ENCODE assay signal across 2 cellular contexts in the genomic region with DNA sequence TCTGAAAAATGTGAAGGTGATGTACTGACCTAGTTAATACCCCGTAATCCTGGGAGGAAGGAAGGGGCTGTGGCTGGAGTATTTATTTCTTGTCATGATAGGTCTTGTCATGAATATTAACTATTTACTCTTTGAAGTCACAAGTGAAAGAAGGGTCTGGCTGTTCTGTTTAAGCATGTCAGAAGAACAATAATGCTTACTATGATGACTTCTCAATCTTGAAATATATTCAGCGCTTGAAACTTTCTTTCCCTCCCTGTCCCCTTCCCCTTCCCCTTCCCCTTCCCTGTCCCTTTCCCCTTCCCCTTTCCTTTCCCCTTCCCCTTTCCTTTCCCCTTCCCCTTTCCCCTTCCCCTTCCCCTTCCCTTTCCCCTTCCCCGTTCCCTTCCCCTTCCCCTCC.
A peak's percentile ranks its signal among the peaks of the same experiment; 100 is the strongest.
TF ChIP-seq lines count a peak whose summit lies in the region.

No MANE protein-coding gene starts in this region.

TF ChIP-seq in HepG2, 621 proteins besides CTCF, POLR2A, EP300 and RAD21 (continued from another document):
- TF ChIP-seq HNRNPK (IDR thresholded peaks at IDR 0.05; ENCODE audit: low read depth, low read length, poor library complexity, severe bottlenecking) (peak; percentile 98), MYNN (CRISPR knock-in tag; IDR thresholded peaks at IDR 0.05; ENCODE audit: low read depth) (no peak), PCBP1 (IDR thresholded peaks at IDR 0.05; ENCODE audit: borderline replicate concordance, low read depth, low read length) (0 out of 2 replicates have a peak, but pooled peaks have one; percentile 59), ZNF451 (CRISPR knock-in tag; IDR thresholded peaks at IDR 0.05) (no peak)
TF ChIP-seq in HepG2: peak in this region for 3.

TF ChIP-seq in K562, 482 proteins besides CTCF, POLR2A, EP300 and RAD21 (continued from another document):
- TF ChIP-seq HNRNPK (IDR thresholded peaks at IDR 0.05; ENCODE audit: low read depth, low read length, poor library complexity, severe bottlenecking) (peak; percentile 91), NKRF (IDR thresholded peaks at IDR 0.05; ENCODE audit: borderline replicate concordance) (no peak), PCBP2 (IDR thresholded peaks at IDR 0.05; ENCODE audit: low read depth, low read length, poor library complexity, severe bottlenecking) (peak; percentile 82)
TF ChIP-seq in K562: peak in this region for 3.
